ENCODE assay signal across 31 cellular contexts in the genomic region with DNA sequence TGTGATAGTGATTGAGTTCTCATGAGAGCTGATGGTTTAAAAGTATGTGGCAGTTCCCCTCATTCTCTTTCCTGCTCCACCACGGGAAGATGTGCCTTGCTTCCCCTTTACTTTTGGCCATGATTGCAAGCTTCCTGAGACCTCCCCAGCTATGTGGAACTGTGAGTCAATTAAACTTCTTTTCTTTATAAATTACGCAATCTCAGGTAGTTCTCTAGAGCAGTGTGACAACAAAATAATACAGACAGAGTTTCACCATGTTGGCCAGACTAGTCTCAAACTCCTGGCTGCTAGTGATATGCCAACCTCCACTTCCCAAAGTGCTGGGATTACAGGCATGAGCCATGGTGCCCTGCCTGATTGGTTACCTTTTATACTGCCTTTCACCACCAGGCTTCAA.
"Had no signal": no experiment of that assay in that cellular context is flagged by ENCODE, and none has a peak within 500 bp of the region (broad histone marks: within the 10 kb centered on the region; RNA-seq: fewer than 3 reads in every experiment).

No MANE protein-coding gene starts in this region.

- H3K27ac ChIP-seq: adrenal gland, body of pancreas, cardiac muscle cell, colonic mucosa had no signal

- H3K27me3 ChIP-seq: adrenal gland, body of pancreas, cardiac muscle cell, colonic mucosa had no signal

- ATAC-seq: activated CD4-positive, alpha-beta T cell treated with anti-CD3 and anti-CD28 coated beads for 36 hours; activated CD8-positive, alpha-beta memory T cell treated with anti-CD3 and anti-CD28 coated beads, Interleukin-2, amount 10 ng/mL, durations not matched to agents 7 days and 5 days; activated CD8-positive, alpha-beta T cell treated with anti-CD3 and anti-CD28 coated beads, Interleukin-2, amount 10 ng/mL, durations not matched to agents 7 days and 5 days; activated naive CD8-positive, alpha-beta T cell treated with anti-CD3 and anti-CD28 coated beads, Interleukin-2, amount 50 U/mL, for 24 hours; body of pancreas; esophagus mucosa had no signal

- H3K4me1 Mint-ChIP-seq: activated CD4-positive, alpha-beta T cell treated with anti-CD3 and anti-CD28 coated beads for 36 hours; activated CD4-positive, alpha-beta T cell treated with anti-CD3 and anti-CD28 coated beads, Interleukin-2, amount 10 ng/mL, durations not matched to agents 24 days and 14 days; activated CD8-positive, alpha-beta memory T cell treated with anti-CD3 and anti-CD28 coated beads, Interleukin-2, amount 10 ng/mL, durations not matched to agents 7 days and 5 days; activated naive CD4-positive, alpha-beta T cell treated with anti-CD3 and anti-CD28 coated beads, Interleukin-2, amount 50 U/mL, for 24 hours; activated naive CD8-positive, alpha-beta T cell treated with anti-CD3 and anti-CD28 coated beads for 36 hours; activated naive CD8-positive, alpha-beta T cell treated with anti-CD3 and anti-CD28 coated beads, Interleukin-2, amount 50 U/mL, for 24 hours had no signal

- DNase-seq: activated CD4-positive, alpha-beta memory T cell treated with anti-CD3 and anti-CD28 coated beads for 36 hours; activated CD4-positive, alpha-beta T cell treated with anti-CD3 and anti-CD28 coated beads for 36 hours; activated CD4-positive, alpha-beta T cell treated with anti-CD3 and anti-CD28 coated beads, Interleukin-2, amount 10 ng/mL, durations not matched to agents 24 days and 14 days; activated CD4-positive, CD25-positive, alpha-beta regulatory T cell; activated CD4-positive, CD25-positive, alpha-beta regulatory T cell treated with anti-CD3 and anti-CD28 coated beads, Interleukin-2, amount 50 U/mL, for 72 hours; activated CD8-positive, alpha-beta memory T cell treated with anti-CD3 and anti-CD28 coated beads, Interleukin-2, amount 10 ng/mL, durations not matched to agents 7 days and 5 days; activated CD8-positive, alpha-beta memory T cell treated with anti-CD3 and anti-CD28 coated beads, Interleukin-2, amount 50 U/mL, for 4 hours; activated CD8-positive, alpha-beta T cell treated with anti-CD3 and anti-CD28 coated beads, Interleukin-2, amount 10 ng/mL, durations not matched to agents 7 days and 5 days; activated effector memory CD4-positive, alpha-beta T cell treated with anti-CD3 and anti-CD28 coated beads, Interleukin-2, amount 50 U/mL, for 16 hours; activated naive CD4-positive, alpha-beta T cell treated with anti-CD3 and anti-CD28 coated beads for 36 hours; activated naive CD8-positive, alpha-beta T cell treated with anti-CD3 and anti-CD28 coated beads for 36 hours; activated naive CD8-positive, alpha-beta T cell treated with anti-CD3 and anti-CD28 coated beads, Interleukin-2, amount 50 U/mL, for 24 hours; activated T-cell treated with anti-CD3 and anti-CD28 coated beads, Interleukin-2, amount 50 U/mL, for 1 hour; activated T-cell treated with anti-CD3 and anti-CD28 coated beads, Interleukin-2, amount 50 U/mL, for 48 hours; adrenal gland; amygdala; body of pancreas; central memory CD4-positive, alpha-beta T cell; cerebellar nuclear complex; colonic mucosa; effector CD8-positive, alpha-beta T cell; foreskin fibroblast; head of caudate nucleus; T-helper 2 cell had no signal

- H3K27me3 Mint-ChIP-seq: activated CD4-positive, alpha-beta memory T cell treated with anti-CD3 and anti-CD28 coated beads for 36 hours; activated CD4-positive, alpha-beta T cell treated with anti-CD3 and anti-CD28 coated beads for 36 hours; activated CD4-positive, alpha-beta T cell treated with anti-CD3 and anti-CD28 coated beads, Interleukin-2, amount 10 ng/mL, durations not matched to agents 24 days and 14 days; activated CD8-positive, alpha-beta memory T cell treated with anti-CD3 and anti-CD28 coated beads, Interleukin-2, amount 10 ng/mL, durations not matched to agents 7 days and 5 days; activated naive CD4-positive, alpha-beta T cell treated with anti-CD3 and anti-CD28 coated beads, Interleukin-2, amount 50 U/mL, for 24 hours; activated naive CD8-positive, alpha-beta T cell treated with anti-CD3 and anti-CD28 coated beads for 36 hours; activated naive CD8-positive, alpha-beta T cell treated with anti-CD3 and anti-CD28 coated beads, Interleukin-2, amount 50 U/mL, for 24 hours had no signal

- H3K9me3 ChIP-seq: adrenal gland, body of pancreas, colonic mucosa had no signal

- H3K27ac Mint-ChIP-seq: activated CD4-positive, alpha-beta memory T cell treated with anti-CD3 and anti-CD28 coated beads for 36 hours; activated CD4-positive, alpha-beta T cell treated with anti-CD3 and anti-CD28 coated beads for 36 hours; activated CD4-positive, alpha-beta T cell treated with anti-CD3 and anti-CD28 coated beads, Interleukin-2, amount 10 ng/mL, durations not matched to agents 24 days and 14 days; activated CD8-positive, alpha-beta memory T cell treated with anti-CD3 and anti-CD28 coated beads, Interleukin-2, amount 10 ng/mL, durations not matched to agents 7 days and 5 days; activated CD8-positive, alpha-beta T cell treated with anti-CD3 and anti-CD28 coated beads, Interleukin-2, amount 10 ng/mL, durations not matched to agents 7 days and 5 days; activated naive CD4-positive, alpha-beta T cell treated with anti-CD3 and anti-CD28 coated beads for 36 hours; activated naive CD4-positive, alpha-beta T cell treated with anti-CD3 and anti-CD28 coated beads, Interleukin-2, amount 50 U/mL, for 24 hours; activated naive CD8-positive, alpha-beta T cell treated with anti-CD3 and anti-CD28 coated beads for 36 hours; activated naive CD8-positive, alpha-beta T cell treated with anti-CD3 and anti-CD28 coated beads, Interleukin-2, amount 50 U/mL, for 24 hours; activated T-helper 1 cell treated with anti-CD3 and anti-CD28 coated beads, Interleukin-12 subunit alpha, Interleukin-12 subunit beta, Interleukin-2, Interleukin-4 antibody, amounts not matched to agents 30 ng/mL and 10 ng/mL and 1 ng/mL, durations not matched to agents 14 hours and 24 hours and 36 hours; activated T-helper 2 cell treated with anti-CD3 and anti-CD28 coated beads, Interferon-gamma antibody, Interleukin-2, Interleukin-4, amounts not matched to agents 10 μg/mL and 5 μg/mL and 100 μg/mL, durations not matched to agents 14 hours and 24 hours and 36 hours had no signal

- FAIRE-seq: endometrium, endothelial cell of umbilical vein had no signal

- H3K36me3 Mint-ChIP-seq: activated CD4-positive, alpha-beta memory T cell treated with anti-CD3 and anti-CD28 coated beads for 36 hours; activated CD8-positive, alpha-beta memory T cell treated with anti-CD3 and anti-CD28 coated beads, Interleukin-2, amount 10 ng/mL, durations not matched to agents 7 days and 5 days; activated naive CD4-positive, alpha-beta T cell treated with anti-CD3 and anti-CD28 coated beads, Interleukin-2, amount 50 U/mL, for 24 hours; activated naive CD8-positive, alpha-beta T cell treated with anti-CD3 and anti-CD28 coated beads for 36 hours had no signal

- H3K4me3 ChIP-seq: adrenal gland, body of pancreas, cardiac muscle cell, colonic mucosa had no signal

- H3K4me1 ChIP-seq: adrenal gland, body of pancreas, colonic mucosa had no signal

- H3K4me3 Mint-ChIP-seq: activated CD4-positive, alpha-beta memory T cell treated with anti-CD3 and anti-CD28 coated beads for 36 hours; activated CD4-positive, alpha-beta T cell treated with anti-CD3 and anti-CD28 coated beads for 36 hours; activated CD4-positive, alpha-beta T cell treated with anti-CD3 and anti-CD28 coated beads, Interleukin-2, amount 10 ng/mL, durations not matched to agents 24 days and 14 days; activated CD8-positive, alpha-beta memory T cell treated with anti-CD3 and anti-CD28 coated beads, Interleukin-2, amount 10 ng/mL, durations not matched to agents 7 days and 5 days; activated CD8-positive, alpha-beta T cell treated with anti-CD3 and anti-CD28 coated beads, Interleukin-2, amount 10 ng/mL, durations not matched to agents 7 days and 5 days; activated naive CD4-positive, alpha-beta T cell treated with anti-CD3 and anti-CD28 coated beads for 36 hours; activated naive CD4-positive, alpha-beta T cell treated with anti-CD3 and anti-CD28 coated beads, Interleukin-2, amount 50 U/mL, for 24 hours; activated naive CD8-positive, alpha-beta T cell treated with anti-CD3 and anti-CD28 coated beads for 36 hours; activated naive CD8-positive, alpha-beta T cell treated with anti-CD3 and anti-CD28 coated beads, Interleukin-2, amount 50 U/mL, for 24 hours; activated T-helper 1 cell treated with anti-CD3 and anti-CD28 coated beads, Interleukin-12 subunit alpha, Interleukin-12 subunit beta, Interleukin-2, Interleukin-4 antibody, amounts not matched to agents 30 ng/mL and 10 ng/mL and 1 ng/mL, durations not matched to agents 14 hours and 24 hours and 36 hours had no signal
